ENCODE assay signal across 28 cellular contexts in the genomic region with DNA sequence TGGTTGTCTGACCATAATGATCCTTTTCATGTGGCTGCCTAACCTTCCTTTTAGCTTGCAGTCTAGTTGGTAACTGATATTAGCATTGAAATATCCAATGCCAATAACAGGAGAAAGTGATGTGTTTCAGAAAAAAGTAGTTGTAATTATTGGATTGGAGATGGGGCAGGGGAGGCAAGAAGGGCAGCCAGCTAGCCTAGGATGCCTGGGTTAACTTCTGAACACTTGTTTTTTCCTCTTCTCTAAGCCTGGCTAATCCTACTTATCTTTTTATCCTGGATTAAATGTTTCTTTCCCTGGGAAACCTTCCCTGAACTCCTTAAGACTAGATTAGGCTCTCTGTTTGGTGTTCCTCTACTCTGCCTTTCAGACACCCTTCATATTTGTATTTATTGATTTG.
"Had no signal": no experiment of that assay in that cellular context is flagged by ENCODE, and none has a peak within 500 bp of the region (broad histone marks: within the 10 kb centered on the region; RNA-seq: fewer than 3 reads in every experiment).

No MANE protein-coding gene starts in this region.

- H3K27ac ChIP-seq: heart left ventricle, left lung, parathyroid adenoma, psoas muscle, right atrium auricular region, right lobe of liver, skin epidermis, testis, thyroid gland, transverse colon, upper lobe of left lung, vagina had no signal

- DNase-seq: heart left ventricle; hypothalamus; immature natural killer cell; kidney; left colon; left lung; mesendoderm; naive B cell; natural killer cell; nucleus accumbens; psoas muscle; right lobe of liver; stimulated activated CD4-positive, alpha-beta T cell treated with anti-CD3 and anti-CD28 coated beads, Interleukin-12 subunit alpha, Interleukin-12 subunit beta, amount 100 ng/mL, for 4 hours; stimulated activated CD4-positive, alpha-beta T cell treated with anti-CD3 and anti-CD28 coated beads, Interleukin-15, amount 100 ng/mL, for 24 hours; stimulated activated CD4-positive, alpha-beta T cell treated with anti-CD3 and anti-CD28 coated beads, Interleukin-2, amount 100 ng/mL, for 24 hours; stimulated activated CD4-positive, alpha-beta T cell treated with anti-CD3 and anti-CD28 coated beads, Interleukin-4, amount 100 ng/mL, for 24 hours; stimulated activated naive CD4-positive, alpha-beta T cell; stimulated activated naive CD8-positive, alpha-beta T cell treated with anti-CD3 and anti-CD28 coated beads, Interleukin-15, amount 100 ng/mL, for 72 hours; testis; thyroid gland; transverse colon; upper lobe of left lung had no signal

- H3K27me3 ChIP-seq: heart left ventricle, left lung, right atrium auricular region, right lobe of liver, testis, thyroid gland, transverse colon, upper lobe of left lung, vagina had no signal

- H3K9me3 ChIP-seq: heart left ventricle, left lung, psoas muscle, right lobe of liver, testis, thyroid gland, transverse colon, upper lobe of left lung, vagina had no signal

- H3K79me2 ChIP-seq: parathyroid adenoma had no signal

- ATAC-seq: heart left ventricle; left colon; left lung; natural killer cell; psoas muscle; right lobe of liver; stimulated activated effector memory CD8-positive, alpha-beta T cell treated with anti-CD3 and anti-CD28 coated beads, Interleukin-12 subunit alpha, Interleukin-12 subunit beta, amount 100 ng/mL, for 72 hours; stimulated activated naive CD8-positive, alpha-beta T cell treated with anti-CD3 and anti-CD28 coated beads, Interleukin-15, amount 100 ng/mL, for 72 hours had no signal

- H3K36me3 ChIP-seq: heart left ventricle, left lung, right atrium auricular region, right lobe of liver, thyroid gland, transverse colon, upper lobe of left lung, vagina had no signal

- H2AFZ ChIP-seq: parathyroid adenoma had no signal

- H3K4me3 ChIP-seq: heart left ventricle, left lung, lung, psoas muscle, right atrium auricular region, right lobe of liver, skin epidermis, testis, thyroid gland, transverse colon, upper lobe of left lung, vagina had no signal

- H3K4me1 ChIP-seq: left lung, parathyroid adenoma, right lobe of liver, thyroid gland, upper lobe of left lung, vagina had no signal
